In the genomic region with DNA sequence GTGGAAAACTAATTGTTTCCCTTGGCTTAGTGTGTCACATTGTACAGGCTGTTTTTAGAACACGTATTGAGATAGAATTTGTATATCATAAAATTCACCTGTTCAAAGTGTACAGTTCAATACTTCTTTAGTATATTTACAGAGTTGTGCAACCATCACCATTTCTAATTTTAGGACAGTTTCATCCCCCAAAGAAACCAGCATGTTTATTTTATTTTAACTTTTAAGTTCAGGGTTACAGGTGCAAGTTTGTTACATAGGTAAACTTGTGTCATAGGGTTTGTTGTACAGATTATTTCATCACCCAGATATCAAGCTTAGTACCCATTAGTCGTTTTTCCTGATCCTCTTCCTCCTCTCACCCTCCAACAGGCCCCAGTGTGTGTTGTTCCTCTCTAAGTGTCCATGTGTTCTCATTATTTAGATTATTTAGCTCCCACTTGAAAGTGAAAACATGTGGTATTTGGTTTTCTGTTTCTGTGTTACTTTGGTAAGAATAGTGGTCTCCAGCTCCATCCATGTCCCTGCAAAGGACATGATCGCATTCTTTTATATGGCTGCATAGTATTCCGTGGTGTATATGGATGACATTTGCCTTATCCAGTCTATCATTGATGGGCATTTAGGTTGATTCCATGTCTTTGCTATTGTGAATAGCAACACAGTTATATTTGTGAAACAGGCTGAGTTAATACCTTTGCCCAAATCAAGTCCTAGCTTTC, we compare ENCODE assay signal across 20 cellular contexts. TPM values are rescaled to one million over a fixed set of nuclear protein-coding genes. Genes with fewer than 3 reads are reported as not detected.
DNase-seq lines count a peak whose midpoint lies in the region; ATAC-seq and TF ChIP-seq lines count a peak whose summit lies in the region.
"Had no signal": no experiment of that assay in that cellular context is flagged by ENCODE, and none has a peak within 500 bp of the region (broad histone marks: within the 10 kb centered on the region; RNA-seq: fewer than 3 reads in every experiment).

No MANE protein-coding gene starts in this region.

- ATAC-seq in heart left ventricle (no peak), Right ventricle myocardium inferior (no peak), HG03159 (IDR thresholded peaks at IDR 0.05; ENCODE audit: unreplicated experiment) (no peak)

- H3K4me2 ChIP-seq in mammary epithelial cell (ENCODE audit: insufficient read depth, low read depth, low read length), result peak overlapping the region; percentile 7
- H3K4me2 ChIP-seq: SK-N-SH had no signal

- dilution Hi-C loops in mammary epithelial cell (cut with HindIII; ENCODE audit: low sequenced_read_pairs), result no loop called here

- H3K9ac ChIP-seq in mammary epithelial cell (ENCODE audit: insufficient read depth, low read length) (no peak overlapping the region), liver (ENCODE audit: low read depth in 1 of 2, low read length in 2 of 2) (no peak overlapping the region)
- H3K9ac ChIP-seq: SK-N-SH had no signal

- no peaks in the 10 kb centered on the region for H3K79me2 ChIP-seq in mammary epithelial cell (ENCODE audit: insufficient read depth, low read length)

- intact Hi-C loops in heart left ventricle (cut with DNase I), result no loop called here
- intact Hi-C loops in Right ventricle myocardium inferior (cut with DNase I), result no loop called here
- intact Hi-C loops in mammary epithelial cell (cut with micrococcal nuclease), result loop anchor here (5.0 kb wide), 1 partner anchor 35 kb away; the partner anchor contains the start of gene DHCR24

- no peaks in the 10 kb centered on the region for H3K27me3 ChIP-seq in heart left ventricle
- no peaks in the 10 kb centered on the region for H3K27me3 ChIP-seq in mammary epithelial cell (ENCODE audit: insufficient read depth, low read length)
- no peaks in the 10 kb centered on the region for H3K27me3 ChIP-seq in liver (ENCODE audit: control insufficient read depth in 4 of 4, insufficient read depth in 4 of 4, low read length in 3 of 4)
- H3K27me3 ChIP-seq in suprapubic skin, result no peaks in the 10 kb centered on the region
- H3K27me3 ChIP-seq: BE2C had no signal

- TF ChIP-seq POLR2A in heart left ventricle (IDR thresholded peaks at IDR 0.05), result no peak
- TF ChIP-seq POLR2A in suprapubic skin (IDR thresholded peaks at IDR 0.05), result no peak

- H2AFZ ChIP-seq in mammary epithelial cell (ENCODE audit: low read depth, low read length), result no peak overlapping the region

- no peaks in the 10 kb centered on the region for H4K20me1 ChIP-seq in mammary epithelial cell (ENCODE audit: insufficient read depth, low read length)

- DNase-seq in heart left ventricle, result no peak
- no peak for DNase-seq in Right ventricle myocardium inferior (ENCODE audit: missing footprints)
- no peak for DNase-seq in mammary epithelial cell
- no peak for DNase-seq in suprapubic skin (ENCODE audit: low spot score in 2 of 2)
- DNase-seq in glomerular visceral epithelial cell (ENCODE audit: extremely low spot score), result no peak
- DNase-seq in NCI-H1694 (lab: John Stamatoyannopoulos, UW), result no peak
- DNase-seq: 8988T; BE2C; Calu3; CD4-positive, alpha-beta memory T cell; DMS53; GOT3; KG1; NCI-H1436; NCI-H2029 treated with DMSO at 0.1 percent for 48 hours; NCI-H510A; NCI-H774; SK-N-SH had no signal

- in situ Hi-C loops in mammary epithelial cell (cut with MboI; ENCODE audit: low sequenced_read_pairs in 2 of 2), result no loop called here

- TF ChIP-seq CTCF in heart left ventricle (IDR thresholded peaks at IDR 0.05) (no peak), mammary epithelial cell (conservative IDR thresholded peaks at IDR 0.05 in 1 of 2, IDR thresholded peaks at IDR 0.05 in 1 of 2; ENCODE audit: extremely low read depth in 1 of 2, insufficient read depth in 1 of 2, low read depth in 1 of 2, low read length in 2 of 2) (no peak), liver (IDR thresholded peaks at IDR 0.05; ENCODE audit: low read depth, low read length, missing input control) (no peak), suprapubic skin (IDR thresholded peaks at IDR 0.05) (no peak)

- TF ChIP-seq EP300 in suprapubic skin (IDR thresholded peaks at IDR 0.05), result no peak

- peaks cover 0 to 31% (median 11%) of the 10 kb centered on the region in 12 donors for H3K4me1 ChIP-seq in heart left ventricle
- peaks cover 5% of the 10 kb centered on the region for H3K4me1 ChIP-seq in mammary epithelial cell (ENCODE audit: insufficient read depth, low read length)
- peaks cover 0 to 28% (median 24%) of the 10 kb centered on the region in 4 donors for H3K4me1 ChIP-seq in liver (ENCODE audit: control insufficient read depth in 4 of 4, insufficient read depth in 4 of 4, low read length in 3 of 4)
- peaks cover 41% of the 10 kb centered on the region for H3K4me1 ChIP-seq in suprapubic skin
- H3K4me1 ChIP-seq: BE2C had no signal

- H3K9me3 ChIP-seq in heart left ventricle (no peaks in the 10 kb centered on the region), mammary epithelial cell (replicated peaks; ENCODE audit: insufficient read depth, low read length) (no peaks in the 10 kb centered on the region), liver (ENCODE audit: control insufficient read depth in 4 of 4, low read length in 3 of 4) (no peaks in the 10 kb centered on the region), suprapubic skin (no peaks in the 10 kb centered on the region)
- H3K9me3 ChIP-seq: BE2C, SK-N-SH had no signal

- CTCF ChIA-PET in mammary epithelial cell (lab: Charles Lee; ENCODE audit: low non-redundant PET), result no interaction called here

- no peak for TF ChIP-seq RAD21 in liver (IDR thresholded peaks at IDR 0.05)

- H3K36me3 ChIP-seq in heart left ventricle, result no peaks in the 10 kb centered on the region
- no peaks in the 10 kb centered on the region for H3K36me3 ChIP-seq in mammary epithelial cell (ENCODE audit: insufficient read depth, low read length)
- no peaks in the 10 kb centered on the region for H3K36me3 ChIP-seq in liver (ENCODE audit: control insufficient read depth in 4 of 4, insufficient read depth in 3 of 4, low read depth in 1 of 4, low read length in 3 of 4)
- no peaks in the 10 kb centered on the region for H3K36me3 ChIP-seq in suprapubic skin
- H3K36me3 ChIP-seq: BE2C had no signal

- no TSS peak for BruUV-seq in mammary epithelial cell (replicated peaks; lab: Mats Ljungman, UMichigan)

- H3K4me3 ChIP-seq in heart left ventricle (no peak overlapping the region), mammary epithelial cell (replicated peaks in 1 of 3; ENCODE audit: insufficient read depth in 1 of 3, low read depth in 2 of 3, low read length in 3 of 3) (no peak overlapping the region), liver (ENCODE audit: low read depth in 1 of 3, low read length in 3 of 3) (no peak overlapping the region), suprapubic skin (no peak overlapping the region)

- 68 to 76% (median 75%) methylated on average over 4 of the region's 4 CpGs for WGBS in heart left ventricle, 4 donors
- 65% methylated on average over 4 of the region's 4 CpGs for WGBS in mammary epithelial cell (ENCODE audit: low coverage, missing lambda C conversion rate)
- 62% methylated on average over 4 of the region's 4 CpGs for WGBS in liver
- 64% methylated on average over 4 of the region's 4 CpGs for WGBS in suprapubic skin

- H3K27ac ChIP-seq in heart left ventricle (peak overlapping the region; percentile 24 to 91 (median 70)), mammary epithelial cell (ENCODE audit: insufficient read depth, low read depth, low read length) (no peak overlapping the region), liver (ENCODE audit: low read depth in 1 of 2, low read length in 2 of 2) (peak overlapping the region; percentile 70 to 74), suprapubic skin (peak overlapping the region; percentile 72)

TF ChIP-seq in liver, 16 proteins besides CTCF, POLR2A, EP300 and RAD21:
- TF ChIP-seq SP1 (IDR thresholded peaks at IDR 0.05) (peak; percentile 34), TAF1 (conservative IDR thresholded peaks at IDR 0.05) (no peak), FOXA2 (IDR thresholded peaks at IDR 0.05) (peak; percentile 55), EGR1 (IDR thresholded peaks at IDR 0.05; ENCODE audit: low read depth in 2 of 2) (no peak), HNF4A (conservative IDR thresholded peaks at IDR 0.05) (peak; percentile 42 to 66), RXRA (IDR thresholded peaks at IDR 0.05) (peak; percentile 8 to 65)
- TF ChIP-seq, protein P1, sequence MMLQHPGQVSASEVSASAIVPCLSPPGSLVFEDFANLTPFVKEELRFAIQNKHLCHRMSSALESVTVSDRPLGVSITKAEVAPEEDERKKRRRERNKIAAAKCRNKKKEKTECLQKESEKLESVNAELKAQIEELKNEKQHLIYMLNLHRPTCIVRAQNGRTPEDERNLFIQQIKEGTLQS (IDR thresholded peaks at IDR 0.05), result no peak

RNA-seq across cellular contexts. Expression of gene DHCR24, which starts 35.2 kb away (rescaled TPM):
- total RNA-seq in heart left ventricle (10 to 100 TPM; 13.8 to 91.4 (median 25.4) TPM), Right ventricle myocardium inferior (12.0 TPM), mammary epithelial cell (100 to 1,000 TPM; 335 to 503 TPM), liver (100 to 1,000 TPM; 495 to 815 TPM), suprapubic skin (100 to 1,000 TPM; 167 to 525 (median 389) TPM)
- polyA plus RNA-seq in heart left ventricle (100 to 1,000 TPM in 1 of 2 donors, 1 to 10 TPM in 1; 5.3 to 109 TPM), mammary epithelial cell (425 TPM), liver (100 to 1,000 TPM; 271 to 705 TPM)
- 914 TPM for polyA minus RNA-seq in mammary epithelial cell

RNA-seq across cellular contexts. Expression of gene TMEM61, which starts 58.2 kb away (rescaled TPM):
- total RNA-seq in heart left ventricle (1 to 10 TPM in 1 of 9 donors, under 1 TPM in 1, not detected in 7; 0.48 to 1.2 TPM), Right ventricle myocardium inferior (not detected), mammary epithelial cell (1 to 10 TPM; 1.3 to 1.8 TPM), liver (not detected), suprapubic skin (1 to 10 TPM; 1.7 to 6.3 (median 4.1) TPM)
- polyA plus RNA-seq in heart left ventricle (not detected), mammary epithelial cell (0.78 TPM), liver (not detected)
- 8.6 TPM for polyA minus RNA-seq in mammary epithelial cell
- total RNA-seq: CD4-positive, alpha-beta memory T cell had no signal
- polyA plus RNA-seq: CD4-positive, alpha-beta memory T cell; SK-N-SH had no signal
